In the genomic region with DNA sequence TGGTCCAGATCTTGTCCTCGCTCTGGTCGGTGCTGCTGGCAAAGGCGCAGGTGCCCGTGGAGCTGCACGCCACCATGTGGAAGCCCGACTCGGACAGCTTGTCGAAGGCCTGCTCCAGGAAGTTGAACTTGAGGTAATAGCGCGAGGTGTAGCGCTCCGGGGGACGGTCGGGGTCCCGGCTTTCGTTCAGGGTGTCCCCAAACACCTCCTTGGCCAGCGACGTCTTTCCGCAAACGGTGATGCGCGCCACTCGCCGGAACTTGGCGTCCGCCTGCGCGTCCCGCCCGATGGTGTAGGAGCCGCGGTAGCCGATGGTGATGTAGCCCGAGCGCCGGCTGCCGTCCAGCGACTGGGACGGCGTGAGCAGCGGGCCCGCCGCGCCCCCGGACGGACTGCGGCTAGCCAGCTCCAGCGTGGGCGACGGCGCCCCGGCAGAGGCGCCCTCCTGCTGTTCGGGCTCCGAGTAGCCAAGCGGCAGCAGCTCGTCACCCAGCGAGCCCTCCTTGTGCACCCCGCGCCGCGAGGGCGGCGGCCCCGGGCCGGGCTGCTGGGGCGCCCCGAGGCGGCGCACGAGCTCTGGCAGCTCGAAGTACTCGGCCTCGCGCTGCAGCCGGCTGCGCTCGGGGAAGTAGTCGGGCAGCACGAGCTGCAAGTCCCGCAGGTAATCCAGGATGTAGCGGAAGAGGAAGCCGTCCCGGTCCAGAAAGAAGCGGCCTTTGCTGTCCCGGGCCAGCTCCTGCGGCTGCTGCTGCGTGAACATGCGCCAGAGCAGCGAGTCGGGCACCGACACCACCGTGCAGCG, we compare ENCODE assay signal across 9 cellular contexts. TPM values are rescaled to one million over a fixed set of nuclear protein-coding genes. Genes with fewer than 3 reads are reported as not detected.
DNase-seq lines count a peak whose midpoint lies in the region; ATAC-seq and TF ChIP-seq lines count a peak whose summit lies in the region.
"Had no signal": no experiment of that assay in that cellular context is flagged by ENCODE, and none has a peak within 500 bp of the region (broad histone marks: within the 10 kb centered on the region; RNA-seq: fewer than 3 reads in every experiment).

No MANE protein-coding gene starts in this region.

- H3K27me3 ChIP-seq in AG04450 (ENCODE audit: control insufficient read depth, insufficient read depth, low read length) (peaks cover 10% of the 10 kb centered on the region), endodermal cell (ENCODE audit: control insufficient read depth, insufficient read depth, low read length, poor library complexity, severe bottlenecking) (peaks cover 72% of the 10 kb centered on the region)

- H3K9ac ChIP-seq in endodermal cell (ENCODE audit: extremely low read depth, low read length, poor library complexity, severe bottlenecking) = no peak overlapping the region

- H3K9me3 ChIP-seq in AG04450 (ENCODE audit: control insufficient read depth, insufficient read depth, low read length) (no peaks in the 10 kb centered on the region; the same call in 1 of the 2 replicates), endodermal cell (ENCODE audit: control insufficient read depth, low read length) (no peaks in the 10 kb centered on the region), mucosa of descending colon (no peaks in the 10 kb centered on the region)

- intact Hi-C loops in mucosa of descending colon (cut with DNase I, micrococcal nuclease) = loop anchor here in 1 of 2 donors (2.0 kb wide), 1 partner anchor 63 kb away; no protein-coding TSS in a partner anchor

- peaks cover 20% of the 10 kb centered on the region for H3K4me1 Mint-ChIP-seq in activated CD8-positive, alpha-beta memory T cell treated with anti-CD3 and anti-CD28 coated beads, Interleukin-2, amount 10 ng/mL, durations not matched to agents 7 days and 5 days
- H3K4me1 Mint-ChIP-seq in endodermal cell = peaks cover 10% of the 10 kb centered on the region

- H3K4me3 Mint-ChIP-seq in activated CD8-positive, alpha-beta memory T cell treated with anti-CD3 and anti-CD28 coated beads, Interleukin-2, amount 10 ng/mL, durations not matched to agents 7 days and 5 days = peak overlapping the region; percentile 79
- peak overlapping the region; percentile 67 for H3K4me3 Mint-ChIP-seq in endodermal cell

- POLR2A ChIA-PET in AG04450 (lab: Yijun Ruan, JAX) = interaction anchor here (0.9 kb wide), 1 partner anchor 37 kb away, joined by 3 read pairs; no protein-coding TSS in a partner anchor

- DNase-seq in AG04450 (ENCODE audit: low read depth, low spot score) = no peak
- DNase-seq in NCI-H69 (lab: John Stamatoyannopoulos, UW) = peak; percentile 79
- DNase-seq in activated CD8-positive, alpha-beta memory T cell treated with anti-CD3 and anti-CD28 coated beads, Interleukin-2, amount 10 ng/mL, durations not matched to agents 7 days and 5 days = peak; percentile 65
- peak; percentile 85 for DNase-seq in endodermal cell
- peak; percentile 84 to 90 (median 86) for DNase-seq in mucosa of descending colon
- DNase-seq in stimulated activated CD8-positive, alpha-beta memory T cell treated with anti-CD3 and anti-CD28 coated beads, Interleukin-7, amount 100 ng/mL, for 24 hours (ENCODE audit: low read depth) = peak; percentile 12

- peak; percentile 39 for ATAC-seq in GM18858 (IDR thresholded peaks at IDR 0.05; ENCODE audit: unreplicated experiment)
- peak; percentile 51 for ATAC-seq in HG03064 (IDR thresholded peaks at IDR 0.05; ENCODE audit: low read depth, unreplicated experiment)
- peak; percentile 69 for ATAC-seq in activated CD8-positive, alpha-beta memory T cell treated with anti-CD3 and anti-CD28 coated beads, Interleukin-2, amount 10 ng/mL, durations not matched to agents 7 days and 5 days
- peak; percentile 76 for ATAC-seq in mucosa of descending colon

- H3K27ac Mint-ChIP-seq in activated CD8-positive, alpha-beta memory T cell treated with anti-CD3 and anti-CD28 coated beads, Interleukin-2, amount 10 ng/mL, durations not matched to agents 7 days and 5 days = peak overlapping the region; percentile 50
- H3K27ac Mint-ChIP-seq in endodermal cell = no peak overlapping the region

- peak; percentile 40 for TF ChIP-seq CTCF in AG04450 (IDR thresholded peaks at IDR 0.05; ENCODE audit: low read depth, low read length)
- TF ChIP-seq CTCF in endodermal cell (conservative IDR thresholded peaks at IDR 0.05) = peak; percentile 55
- peak; percentile 10 for TF ChIP-seq CTCF in mucosa of descending colon (IDR thresholded peaks at IDR 0.05)

- 1 to 2% methylated on average over 34 to 94 of the region's 94 CpGs for WGBS in endodermal cell (ENCODE audit: insufficient coverage in 1 of 2, insufficient read length in 1 of 2), 2 experiments

- no peaks in the 10 kb centered on the region for H3K36me3 ChIP-seq in endodermal cell (ENCODE audit: control insufficient read depth, insufficient read depth, low read length)
- H3K36me3 ChIP-seq in mucosa of descending colon (ENCODE audit: low read depth) = no peaks in the 10 kb centered on the region

- no peaks in the 10 kb centered on the region for H3K9me3 Mint-ChIP-seq in activated CD8-positive, alpha-beta memory T cell treated with anti-CD3 and anti-CD28 coated beads, Interleukin-2, amount 10 ng/mL, durations not matched to agents 7 days and 5 days (ENCODE audit: low read depth)
- no peaks in the 10 kb centered on the region for H3K9me3 Mint-ChIP-seq in endodermal cell

- CTCF ChIA-PET in AG04450 (lab: Charles Lee) = interaction anchor here (0.5 to 3.6 kb wide), 18 partner anchors 14 to 1825 kb away, joined by 3 to 37 read pairs (median 4); no protein-coding TSS in a partner anchor
- CTCF ChIA-PET in activated CD8-positive, alpha-beta memory T cell treated with anti-CD3 and anti-CD28 coated beads, Interleukin-2, amount 10 ng/mL, durations not matched to agents 7 days and 5 days (lab: Charles Lee) = interaction anchor here (0.7 to 3.4 kb wide), 17 partner anchors 10 to 1250 kb away, joined by 3 to 14 read pairs (median 4); no protein-coding TSS in a partner anchor

- H3K4me3 ChIP-seq in AG04450 (ENCODE audit: low read depth, low read length) = peak overlapping the region; percentile 66
- H3K4me3 ChIP-seq in endodermal cell (ENCODE audit: low read length) = peak overlapping the region; percentile 72
- H3K4me3 ChIP-seq in mucosa of descending colon = peak overlapping the region; percentile 33
- H3K4me3 ChIP-seq: PC-9 had no signal

- H3K27me3 Mint-ChIP-seq in activated CD8-positive, alpha-beta memory T cell treated with anti-CD3 and anti-CD28 coated beads, Interleukin-2, amount 10 ng/mL, durations not matched to agents 7 days and 5 days = peaks cover 62% of the 10 kb centered on the region
- peaks cover 62% of the 10 kb centered on the region for H3K27me3 Mint-ChIP-seq in endodermal cell (ENCODE audit: insufficient read depth)

- no peaks in the 10 kb centered on the region for H3K36me3 Mint-ChIP-seq in activated CD8-positive, alpha-beta memory T cell treated with anti-CD3 and anti-CD28 coated beads, Interleukin-2, amount 10 ng/mL, durations not matched to agents 7 days and 5 days
- H3K36me3 Mint-ChIP-seq in endodermal cell (ENCODE audit: low read depth) = no peaks in the 10 kb centered on the region

- H3K4me1 ChIP-seq in endodermal cell (ENCODE audit: control insufficient read depth, insufficient read depth, low read length) = no peaks in the 10 kb centered on the region
- peaks cover 5% of the 10 kb centered on the region for H3K4me1 ChIP-seq in mucosa of descending colon (ENCODE audit: low read depth)

- no peak overlapping the region for H3K27ac ChIP-seq in AG04450 (ENCODE audit: low read depth, low read length)
- H3K27ac ChIP-seq in endodermal cell (ENCODE audit: low read depth, low read length) = no peak overlapping the region
- H3K27ac ChIP-seq: PC-9 had no signal

RNA-seq across cellular contexts. Expression of a gene that starts 0.8 kb away (rescaled TPM):
- 2.0 and 2.3 TPM in 2 replicates for polyA plus RNA-seq in AG04450 (2011; rRNA removed)
- 1.8 and 2.2 TPM in 2 replicates for polyA minus RNA-seq in AG04450 (2011; rRNA and poly(A)+ RNA removed)
- 1 to 10 TPM; 2.4 to 3.7 TPM for total RNA-seq in activated CD8-positive, alpha-beta memory T cell treated with anti-CD3 and anti-CD28 coated beads, Interleukin-2, amount 10 ng/mL, durations not matched to agents 7 days and 5 days
- total RNA-seq in endodermal cell (1 to 10 TPM; 1.3 to 2.6 TPM), mucosa of descending colon (10 to 100 TPM; 26.2 to 62.4 (median 62.0) TPM)
- 13.8 TPM for polyA plus RNA-seq in endodermal cell (2013, experiment 1 of 2)
- 11.3 TPM for polyA plus RNA-seq in endodermal cell (2013, experiment 2 of 2)

Comparison
In these comparisons a context has a peak if more than half of its experiments do, and no peak if none do; other contexts are left out.
1. RNA of a gene that starts 0.8 kb away (total RNA-seq): 26.2 to 62.4 TPM in mucosa of descending colon; 2.4 to 3.7 TPM in activated CD8-positive, alpha-beta memory T cell treated with anti-CD3 and anti-CD28 coated beads, Interleukin-2, amount 10 ng/mL, durations not matched to agents 7 days and 5 days and 1.3 to 2.6 TPM in endodermal cell; every median in the first group is over 4 times any median in the second.
2. Peak in every context shown above with its lines, with median percentiles within 50 percentile points of each other: H3K4me3 ChIP-seq, CTCF ChIP-seq and ATAC-seq.